ENCODE assay signal across 9 cellular contexts in genomic region chr14:68780358-68781160, GRCh38. TPM values are rescaled to one million over a fixed set of nuclear protein-coding genes. Genes with fewer than 3 reads are reported as not detected.
DNase-seq lines count a peak whose midpoint lies in the region; ATAC-seq and TF ChIP-seq lines count a peak whose summit lies in the region.
"Had no signal": no experiment of that assay in that cellular context is flagged by ENCODE, and none has a peak within 500 bp of the region (broad histone marks: within the 10 kb centered on the region; RNA-seq: fewer than 3 reads in every experiment).

No MANE protein-coding gene starts in this region.

- peak overlapping the region; percentile 92 to 99 for H3K27ac Mint-ChIP-seq in T-cell
- H3K27ac Mint-ChIP-seq in effector memory CD8-positive, alpha-beta T cell: peak overlapping the region; percentile 90 to 97

- no peaks in the 10 kb centered on the region for H3K27me3 ChIP-seq in transverse colon

- H3K36me3 ChIP-seq in mesodermal cell (ENCODE audit: control insufficient read depth, insufficient read depth, low read length) (no peaks in the 10 kb centered on the region), transverse colon (no peaks in the 10 kb centered on the region)

- H3K27me3 Mint-ChIP-seq in T-cell: no peaks in the 10 kb centered on the region
- H3K27me3 Mint-ChIP-seq in effector memory CD8-positive, alpha-beta T cell: no peaks in the 10 kb centered on the region
- H3K27me3 Mint-ChIP-seq: IgD-negative memory B cell had no signal

- DNase-seq in HCEC 1CT (peak; percentile 69), T-cell (peak in 10 of 34 experiments; percentile 14 to 48 (median 38)), transverse colon (peak; percentile 68)
- peak in 1 of 3 experiments; percentile 22 for DNase-seq in effector memory CD8-positive, alpha-beta T cell
- DNase-seq in effector CD4-positive, alpha-beta T cell: no peak

- H3K4me3 ChIP-seq in mesodermal cell (ENCODE audit: extremely low read depth, insufficient read depth, low read length, poor library complexity, severe bottlenecking): no peak overlapping the region
- H3K4me3 ChIP-seq in transverse colon: no peak overlapping the region

- peaks cover 3% of the 10 kb centered on the region for H3K36me3 Mint-ChIP-seq in T-cell
- peaks cover 12% of the 10 kb centered on the region for H3K36me3 Mint-ChIP-seq in effector memory CD8-positive, alpha-beta T cell (ENCODE audit: insufficient read depth)
- H3K36me3 Mint-ChIP-seq: IgD-negative memory B cell had no signal

- peak overlapping the region; percentile 70 to 80 (median 76) for H3K4me3 Mint-ChIP-seq in T-cell
- peak overlapping the region; percentile 80 to 81 for H3K4me3 Mint-ChIP-seq in effector memory CD8-positive, alpha-beta T cell

- TF ChIP-seq CTCF in transverse colon (IDR thresholded peaks at IDR 0.05): no peak

- ATAC-seq in T-cell (replicated peaks in 1 of 4) (peak; percentile 14 to 36 (median 34)), GM21367 (IDR thresholded peaks at IDR 0.05; ENCODE audit: unreplicated experiment) (no peak), HG02759 (IDR thresholded peaks at IDR 0.05; ENCODE audit: unreplicated experiment) (no peak)
- peak; percentile 16 for ATAC-seq in effector memory CD8-positive, alpha-beta T cell (replicated peaks)

- H3K9me3 Mint-ChIP-seq in T-cell: peaks cover 2 to 3% (median 3%) of the 10 kb centered on the region in 3 donors
- no peaks in the 10 kb centered on the region for H3K9me3 Mint-ChIP-seq in effector memory CD8-positive, alpha-beta T cell

- intact Hi-C loops in transverse colon (cut with DNase I; ENCODE audit: low total_unique reads): loop anchor here (5.0 kb wide), 1 partner anchor 113 kb away; no protein-coding TSS in a partner anchor

- POLR2A ChIA-PET in T-cell (lab: Charles Lee): interaction anchor here (0.5 to 2.9 kb wide), 9 partner anchors 8 to 993 kb away, joined by 3 to 16 read pairs (median 4); partner anchors contain the start of gene ZFP36L1 (in 1 of the 2)

- TF ChIP-seq POLR2A in transverse colon (IDR thresholded peaks at IDR 0.05): no peak

- H3K27ac ChIP-seq in mesodermal cell (ENCODE audit: low read depth, low read length, severe bottlenecking) (peak overlapping the region; percentile 61), transverse colon (peak overlapping the region; percentile 97 to 100 (median 98))

- no peak for TF ChIP-seq EP300 in transverse colon (IDR thresholded peaks at IDR 0.05; ENCODE audit: low read depth)

- H3K4me1 Mint-ChIP-seq in T-cell: peaks cover 87 to 92% (median 89%) of the 10 kb centered on the region in 3 donors
- H3K4me1 Mint-ChIP-seq in effector memory CD8-positive, alpha-beta T cell (ENCODE audit: low read depth in 2 of 2): peaks cover 56 to 68% of the 10 kb centered on the region in 2 donors

- WGBS in mesodermal cell (ENCODE audit: insufficient coverage in 2 of 2), 2 experiments: 25 to 67% methylated on average over 2 to 5 of the region's 7 CpGs
- 36% methylated on average over 7 of the region's 7 CpGs; no CpG with 5 or more reads in 1 of the 2 donors for WGBS in transverse colon (ENCODE audit: low coverage in 1 of 2), 2 donors

- peaks cover 27% of the 10 kb centered on the region for H3K4me1 ChIP-seq in mesodermal cell (ENCODE audit: control insufficient read depth, insufficient read depth, low read length, poor library complexity, severe bottlenecking)
- peaks cover 32 to 71% (median 53%) of the 10 kb centered on the region in 4 donors for H3K4me1 ChIP-seq in transverse colon

- CTCF ChIA-PET in T-cell (lab: Charles Lee): interaction anchor here (0.6 to 2.7 kb wide), 12 partner anchors 7 to 835 kb away, joined by 3 to 23 read pairs (median 4); partner anchors contain the start of gene ZFP36L1 (in 1 of the 2)

- in situ Hi-C loops in transverse colon (cut with MboI; ENCODE audit: low pct_ligation_motif_present in 1 of 4, low pct_unique_long_range_greater_than_20kb in 1 of 4, low sequenced_read_pairs in 3 of 4): loop anchor here in 2 of 4 donors (10.0 kb wide), 1 partner anchor 536 kb away; no protein-coding TSS in a partner anchor

- H3K9me3 ChIP-seq in mesodermal cell (ENCODE audit: control insufficient read depth, low read length): no peaks in the 10 kb centered on the region
- no peaks in the 10 kb centered on the region for H3K9me3 ChIP-seq in transverse colon

RNA-seq across cellular contexts. Expression of gene ZFP36L1, which starts 12.3 kb away (rescaled TPM):
- 100 to 1,000 TPM; 123 to 253 (median 233) TPM for total RNA-seq in T-cell
- polyA plus RNA-seq in mesodermal cell (2013, experiment 1 of 2): 184 TPM
- polyA plus RNA-seq in mesodermal cell (2013, experiment 2 of 2): 167 TPM
- total RNA-seq in transverse colon: 100 to 1,000 TPM; 180 to 712 (median 266) TPM

Comparison
In these comparisons a context has a peak if more than half of its experiments do, and no peak if none do; other contexts are left out.
1. ATAC-seq: peak in T-cell (4 of 4) and effector memory CD8-positive, alpha-beta T cell (single experiment); none in GM21367 (single experiment) and HG02759 (single experiment).